Comparison of ENCODE assay signal across 25 cellular contexts in genomic region chr6:43793154-43793874, GRCh38. TPM values are rescaled to one million over a fixed set of nuclear protein-coding genes. Genes with fewer than 3 reads are reported as not detected.
DNase-seq lines count a peak whose midpoint lies in the region; ATAC-seq, FAIRE-seq and TF ChIP-seq lines count a peak whose summit lies in the region.
"Had no signal": no experiment of that assay in that cellular context is flagged by ENCODE, and none has a peak within 500 bp of the region (broad histone marks: within the 10 kb centered on the region; RNA-seq: fewer than 3 reads in every experiment).

No MANE protein-coding gene starts in this region.

- TF ChIP-seq EP300 in HepG2 (IDR thresholded peaks at IDR 0.05; ENCODE audit: low read depth in 2 of 2, low read length in 2 of 2) (no peak), HepG2 (CRISPR knock-in tag; IDR thresholded peaks at IDR 0.05; ENCODE audit: borderline replicate concordance) (no peak)

- H3K36me3 ChIP-seq in HEK293 (ENCODE audit: control insufficient read depth in 2 of 2, insufficient read depth in 1 of 2, low read length in 2 of 2) (no peaks in the 10 kb centered on the region), heart right ventricle (no peaks in the 10 kb centered on the region), HepG2 (replicated peaks in 1 of 2; ENCODE audit: control insufficient read depth in 1 of 2, insufficient read depth in 2 of 2, low read length in 2 of 2) (no peaks in the 10 kb centered on the region), gastrocnemius medialis (no peaks in the 10 kb centered on the region)

- no peaks in the 10 kb centered on the region for H3K9me3 ChIP-seq in HEK293 (ENCODE audit: control insufficient read depth, insufficient read depth, low read depth, low read length)
- no peaks in the 10 kb centered on the region for H3K9me3 ChIP-seq in heart right ventricle
- no peaks in the 10 kb centered on the region for H3K9me3 ChIP-seq in HepG2 (ENCODE audit: low read length)
- no peaks in the 10 kb centered on the region for H3K9me3 ChIP-seq in gastrocnemius medialis
- H3K9me3 ChIP-seq: A549, Caco-2 had no signal

- H3K4me1 ChIP-seq in HEK293 (ENCODE audit: control insufficient read depth, insufficient read depth, low read length): no peaks in the 10 kb centered on the region
- H3K4me1 ChIP-seq in heart right ventricle: peaks cover 4 to 70% (median 19%) of the 10 kb centered on the region in 9 donors
- H3K4me1 ChIP-seq in HepG2 (ENCODE audit: insufficient read depth, low read length): peaks cover 29% of the 10 kb centered on the region
- H3K4me1 ChIP-seq in gastrocnemius medialis: peaks cover 36 to 45% of the 10 kb centered on the region in 2 donors

- CTCF ChIA-PET in HEK293 (lab: Yijun Ruan, JAX) (interaction anchor here (1.4 to 3.5 kb wide), 4 partner anchors 20 to 126 kb away, joined by 4 to 23 read pairs (median 6); partner anchors contain the start of gene VEGFA), HepG2 (lab: Yijun Ruan, JAX; ENCODE audit: low intra/inter-chr PET ratio, low total read pairs) (no interaction called here)

- intact Hi-C loops in heart right ventricle (cut with DNase I) (no loop called here), HepG2 (cut with micrococcal nuclease; ENCODE audit: unreplicated experiment) (no loop called here), gastrocnemius medialis (cut with DNase I; ENCODE audit: low total_unique reads) (no loop called here)

- H3K79me2 ChIP-seq in HepG2 (ENCODE audit: insufficient read depth, low read length): no peaks in the 10 kb centered on the region

- TF ChIP-seq CTCF in HEK293 (tag by site-specific recombination; IDR thresholded peaks at IDR 0.05) (no peak), heart right ventricle (IDR thresholded peaks at IDR 0.05) (no peak), HepG2 (CRISPR knock-in tag; IDR thresholded peaks at IDR 0.05) (no peak), gastrocnemius medialis (IDR thresholded peaks at IDR 0.05 in 4 of 5, conservative IDR thresholded peaks at IDR 0.05 in 1 of 5) (no peak)

- H3K9ac ChIP-seq in HepG2 (ENCODE audit: insufficient read depth, low read depth, low read length): no peak overlapping the region

- 67 to 81% methylated on average over 5 of the region's 5 CpGs for WGBS in heart right ventricle, 2 donors
- 24% methylated on average over 5 of the region's 5 CpGs for WGBS in HepG2 (ENCODE audit: low lambda C conversion rate)

- no peak overlapping the region for H3K4me3 ChIP-seq in HEK293 (ENCODE audit: low read depth, low read length)
- no peak overlapping the region for H3K4me3 ChIP-seq in heart right ventricle
- no peak overlapping the region for H3K4me3 ChIP-seq in HepG2 (replicated peaks in 1 of 3; ENCODE audit: insufficient read depth in 1 of 3, low read depth in 2 of 3, low read length in 3 of 3)
- no peak overlapping the region for H3K4me3 ChIP-seq in gastrocnemius medialis
- H3K4me3 ChIP-seq: A549, GM12878 had no signal

- ATAC-seq in heart right ventricle: peak in 5 of 8 donors; percentile 3 to 12 (median 6)
- ATAC-seq in HepG2: no peak
- no peak for ATAC-seq in gastrocnemius medialis
- ATAC-seq: A549; CD8-positive, alpha-beta T cell; GM12878 had no signal

- BruUV-seq in HepG2 (replicated peaks; lab: Mats Ljungman, UMichigan): no TSS peak

- H3K4me2 ChIP-seq in HepG2 (ENCODE audit: low read depth, low read length): no peak overlapping the region
- H3K4me2 ChIP-seq: A549 had no signal

- no peak for FAIRE-seq in HepG2 (lab: Jason Lieb, UNC)
- FAIRE-seq: A549, GM12878, H1 had no signal

- no peak overlapping the region for H3K27ac ChIP-seq in HEK293 (ENCODE audit: extremely low read depth, low read depth, low read length)
- H3K27ac ChIP-seq in heart right ventricle: peak overlapping the region; percentile 40 to 82 (median 73)
- H3K27ac ChIP-seq in HepG2 (ENCODE audit: extremely low read length, insufficient read depth, low read length): no peak overlapping the region
- peak overlapping the region; percentile 68 to 96 (median 74) for H3K27ac ChIP-seq in gastrocnemius medialis
- H3K27ac ChIP-seq: A549, C4-2B had no signal

- TF ChIP-seq RAD21 in HepG2 (CRISPR knock-in tag; IDR thresholded peaks at IDR 0.05): no peak

- no peak for DNase-seq in heart right ventricle
- DNase-seq in HepG2 (ENCODE audit: low spot score): no peak
- DNase-seq in gastrocnemius medialis: no peak
- no peak for DNase-seq in NCI-H345 (lab: John Stamatoyannopoulos, UW)
- no peak for DNase-seq in NCI-H128 (lab: John Stamatoyannopoulos, UW; ENCODE audit: unreplicated experiment)
- DNase-seq in NCI-H1048 (lab: John Stamatoyannopoulos, UW): no peak
- no peak for DNase-seq in NOMO-1 treated with dmso at 0.1 percent for 144 hours (lab: John Stamatoyannopoulos, UW; ENCODE audit: unreplicated experiment)
- DNase-seq: AML-193; Caco-2; CD8-positive, alpha-beta T cell; DMS79; EL; GDM1; HCEC 1CT; NCI-H1092 treated with DMSO at 0.1 percent for 48 hours; NCI-H1694; NCI-H2029 treated with DMSO at 0.1 percent for 48 hours; NCI-H526 treated with DMSO at 0.1 percent for 48 hours; RPMI8226; SHP77 treated with DMSO at 0.1 percent for 48 hours had no signal

- no peak overlapping the region for H2AFZ ChIP-seq in HepG2 (ENCODE audit: low read length)

- in situ Hi-C loops in HepG2 (cut with HindIII; ENCODE audit: extremely low pct_ligation_motif_present, low pct_unique_long_range_greater_than_20kb): no loop called here
- in situ Hi-C loops in gastrocnemius medialis (cut with MboI; ENCODE audit: low sequenced_read_pairs in 4 of 4): no loop called here

- no peaks in the 10 kb centered on the region for H4K20me1 ChIP-seq in HepG2 (ENCODE audit: insufficient read depth, low read length)

- H3K27me3 ChIP-seq in heart right ventricle (no peaks in the 10 kb centered on the region), HepG2 (ENCODE audit: control insufficient read depth in 1 of 2, insufficient read depth in 2 of 2, low read length in 2 of 2) (peaks cover 2 to 35% of the 10 kb centered on the region in 2 experiments; a peak in 3 of 5 replicates), gastrocnemius medialis (no peaks in the 10 kb centered on the region)

- TF ChIP-seq POLR2A in HepG2 (IDR thresholded peaks at IDR 0.05; ENCODE audit: insufficient read depth in 1 of 2, low read depth in 2 of 2, low read length in 2 of 2) (no peak), gastrocnemius medialis (IDR thresholded peaks at IDR 0.05) (no peak)

- POLR2A ChIA-PET in HEK293 (lab: Yijun Ruan, JAX) (no interaction called here), HepG2 (lab: Yijun Ruan, JAX) (interaction anchor here (1.5 kb wide), 1 partner anchor 14 kb away, joined by 3 read pairs; no protein-coding TSS in a partner anchor)

TF ChIP-seq in HEK293, 187 proteins besides CTCF, POLR2A, EP300 and RAD21:
- TF ChIP-seq ZBTB48 (tag by site-specific recombination; IDR thresholded peaks at IDR 0.05): no peak
- peak; percentile 55 for TF ChIP-seq ZIC2 (tag by site-specific recombination; IDR thresholded peaks at IDR 0.05)
- TF ChIP-seq GLIS1 (tag by site-specific recombination; IDR thresholded peaks at IDR 0.05): peak; percentile 82

TF ChIP-seq in HepG2, 621 proteins besides CTCF, POLR2A, EP300 and RAD21:
- TF ChIP-seq ZSCAN22 (CRISPR knock-in tag; IDR thresholded peaks at IDR 0.05) (peak; percentile 94), FOXM1 (CRISPR knock-in tag; IDR thresholded peaks at IDR 0.05) (no peak), IKZF4 (CRISPR knock-in tag; IDR thresholded peaks at IDR 0.05; ENCODE audit: borderline replicate concordance, low read depth, not compliant biosample characterization) (no peak), ZKSCAN5 (CRISPR knock-in tag; IDR thresholded peaks at IDR 0.05) (no peak)

RNA-seq across cellular contexts. Expression of gene VEGFA, which starts 23.3 kb away (rescaled TPM):
- total RNA-seq in heart right ventricle: 100 to 1,000 TPM; 163 to 456 (median 216) TPM
- polyA plus RNA-seq in heart right ventricle: 100 to 1,000 TPM; 133 to 396 TPM
- total RNA-seq in HepG2 (2016; rRNA removed; fragmentation: Illumina TruSeq; extraction: Trizol): 34.1 and 68.1 TPM in 2 replicates
- 13.4 and 14.2 TPM in 2 replicates for total RNA-seq in HepG2 (2016; cell fraction: cytosol; rRNA removed; fragmentation: Illumina TruSeq; extraction: Trizol; ENCODE audit: low read depth)
- total RNA-seq in HepG2 (2016; cell fraction: insoluble cytoplasmic fraction; rRNA removed; fragmentation: Illumina TruSeq; extraction: Trizol): 26.8 and 72.7 TPM in 2 replicates
- total RNA-seq in HepG2 (2016; cell fraction: membrane; rRNA removed; fragmentation: Illumina TruSeq; extraction: Trizol): 33.1 and 34.4 TPM in 2 replicates
- total RNA-seq in HepG2 (2016; cell fraction: nucleus; rRNA removed; fragmentation: Illumina TruSeq; extraction: Trizol): 81.5 and 95.8 TPM in 2 replicates
- 629 and 1,104 TPM in 2 replicates for polyA plus RNA-seq in HepG2 (2011; rRNA removed)
- polyA plus RNA-seq in HepG2 (2011; cell fraction: cytosol; rRNA removed): 292 and 298 TPM in 2 replicates
- polyA plus RNA-seq in HepG2 (2011; cell fraction: nucleus; rRNA removed): 3,652 and 4,474 TPM in 2 replicates
- 463 and 546 TPM in 2 replicates for polyA plus RNA-seq in HepG2 (2012)
- polyA plus RNA-seq in HepG2 (2016; cell fraction: cytosol; fragmentation: Illumina TruSeq; extraction: Trizol; ENCODE audit: low read depth): 9.2 and 10.7 TPM in 2 replicates
- polyA plus RNA-seq in HepG2 (2016; cell fraction: insoluble cytoplasmic fraction; fragmentation: Illumina TruSeq; extraction: Trizol; ENCODE audit: low read depth): 34.1 and 41.6 TPM in 2 replicates
- polyA plus RNA-seq in HepG2 (2016; cell fraction: membrane; fragmentation: Illumina TruSeq; extraction: Trizol; ENCODE audit: low read depth): 24.8 and 25.3 TPM in 2 replicates
- 253 and 267 TPM in 2 replicates for polyA plus RNA-seq in HepG2 (2016; cell fraction: nucleus; fragmentation: Illumina TruSeq; extraction: Trizol; ENCODE audit: insufficient read depth, low read depth)
- 238 and 645 TPM in 2 replicates for polyA minus RNA-seq in HepG2 (2011; rRNA and poly(A)+ RNA removed; ENCODE audit: low replicate concordance)
- 122 and 136 TPM in 2 replicates for polyA minus RNA-seq in HepG2 (2011; cell fraction: cytosol; rRNA and poly(A)+ RNA removed)
- 312 and 405 TPM in 2 replicates for polyA minus RNA-seq in HepG2 (2011; cell fraction: nucleus; rRNA and poly(A)+ RNA removed)
- total RNA-seq in gastrocnemius medialis: 100 to 1,000 TPM in 3 of 4 donors, 10 to 100 TPM in 1; 66.4 to 195 (median 149) TPM

Comparison
In these comparisons a context has a peak if more than half of its experiments do, and no peak if none do; other contexts are left out.
1. H3K27ac ChIP-seq: peak in heart right ventricle (10 of 10) and gastrocnemius medialis (4 of 4); none in HEK293 (single experiment) and HepG2 (single experiment).
2. ATAC-seq: peak in heart right ventricle (5 of 8); none in HepG2 (single experiment) and gastrocnemius medialis (0 of 2).